27 cellular contexts compared by ENCODE assay signal in genomic region chr2:169077674-169078240, GRCh38. TPM values are rescaled to one million over a fixed set of nuclear protein-coding genes. Genes with fewer than 3 reads are reported as not detected.
DNase-seq lines count a peak whose midpoint lies in the region; FAIRE-seq and TF ChIP-seq lines count a peak whose summit lies in the region.
"Had no signal": no experiment of that assay in that cellular context is flagged by ENCODE, and none has a peak within 500 bp of the region (broad histone marks: within the 10 kb centered on the region; RNA-seq: fewer than 3 reads in every experiment).

No MANE protein-coding gene starts in this region.

- BruUV-seq in PC-9 (replicated peaks; lab: Mats Ljungman, UMichigan) = no TSS peak

- no peaks in the 10 kb centered on the region for H4K20me1 ChIP-seq in OCI-LY3 (ENCODE audit: insufficient read depth, low read length)
- H4K20me1 ChIP-seq in PC-9 (ENCODE audit: insufficient read depth) = no peaks in the 10 kb centered on the region

- H3K4me3 ChIP-seq in OCI-LY3 (ENCODE audit: low read length) (no peak overlapping the region), neutrophil (ENCODE audit: low read depth in 1 of 2, low read length in 1 of 2) (no peak overlapping the region), PC-9 (no peak overlapping the region)
- H3K4me3 ChIP-seq: Peyer's patch, SK-N-MC, suprapubic skin had no signal

- peak overlapping the region; percentile 82 for H2AFZ ChIP-seq in OCI-LY3 (ENCODE audit: low read depth, low read length)
- H2AFZ ChIP-seq in PC-9 = no peak overlapping the region
- H2AFZ ChIP-seq: parathyroid adenoma had no signal

- no peak for TF ChIP-seq POLR2A in GM12892 (IDR thresholded peaks at IDR 0.05; ENCODE audit: low read depth, low read length)

- H3K4me2 ChIP-seq in OCI-LY3 (ENCODE audit: low read length) (peak overlapping the region; percentile 17; the same call in 1 of the 2 replicates), PC-9 (no peak overlapping the region)

- H3K9me3 ChIP-seq in OCI-LY3 (ENCODE audit: insufficient read depth, low read length) (no peaks in the 10 kb centered on the region), neutrophil (no peaks in the 10 kb centered on the region), PC-9 (ENCODE audit: insufficient read depth, low read depth) (no peaks in the 10 kb centered on the region)
- H3K9me3 ChIP-seq: Peyer's patch, suprapubic skin had no signal

- peak overlapping the region; percentile 1; the same call in 1 of the 2 replicates for H3K27ac ChIP-seq in OCI-LY3 (ENCODE audit: low read length)
- H3K27ac ChIP-seq in neutrophil = peak overlapping the region; percentile 5
- no peak overlapping the region for H3K27ac ChIP-seq in PC-9
- H3K27ac ChIP-seq: parathyroid adenoma, Peyer's patch, SK-N-MC, suprapubic skin, WERI-Rb-1 had no signal

- intact Hi-C loops in PC-9 (cut with micrococcal nuclease; ENCODE audit: unreplicated experiment) = no loop called here

- H3K9ac ChIP-seq in OCI-LY3 (ENCODE audit: low read length) = 0 out of 2 replicates have a peak overlapping the region, but pooled peaks have one; percentile 2
- H3K9ac ChIP-seq: parathyroid adenoma had no signal

- no peaks in the 10 kb centered on the region for H3K9me2 ChIP-seq in PC-9 (ENCODE audit: insufficient read depth)

- CTCF ChIA-PET in PC-9 (lab: Charles Lee) = no interaction called here

- TF ChIP-seq CTCF in OCI-LY3 (IDR thresholded peaks at IDR 0.05; ENCODE audit: low read depth, low read length) = no peak
- TF ChIP-seq CTCF in neutrophil (IDR thresholded peaks at IDR 0.05) = no peak
- TF ChIP-seq CTCF in PC-9 (conservative IDR thresholded peaks at IDR 0.05) = no peak

- DNase-seq in Daoy (ENCODE audit: low read depth) = peak; percentile 14
- peak; percentile 70 for DNase-seq in glomerular visceral epithelial cell (ENCODE audit: extremely low spot score)
- no peak for DNase-seq in activated CD8-positive, alpha-beta memory T cell treated with anti-CD3 and anti-CD28 coated beads, Interleukin-2, amount 50 U/mL, for 48 hours
- no peak for DNase-seq in PC-9
- no peak for DNase-seq in GM12892 (ENCODE audit: insufficient read length)
- DNase-seq: activated CD4-positive, alpha-beta T cell treated with anti-CD3 and anti-CD28 coated beads, Interleukin-2, amount 50 U/mL, for 1 hour; activated naive CD8-positive, alpha-beta T cell treated with anti-CD3 and anti-CD28 coated beads for 36 hours; CD4-positive, alpha-beta memory T cell; effector CD8-positive, alpha-beta T cell; natural killer cell; NCI-H1048; NCI-H187; NCI-H226; NCI-H774; Peyer's patch; small intestine; stimulated activated CD4-positive, alpha-beta T cell treated with anti-CD3 and anti-CD28 coated beads, Interleukin-2, amount 100 ng/mL, for 24 hours; T-helper 17 cell; WERI-Rb-1 had no signal

- H3K4me1 ChIP-seq in OCI-LY3 (ENCODE audit: low read length) = peaks cover 71% of the 10 kb centered on the region
- peaks cover 69 to 81% of the 10 kb centered on the region in 2 experiments for H3K4me1 ChIP-seq in neutrophil (ENCODE audit: control insufficient read depth in 1 of 2, insufficient read depth in 1 of 2, low read depth in 1 of 2, low read length in 1 of 2)
- H3K4me1 ChIP-seq in PC-9 (replicated peaks; ENCODE audit: insufficient read depth) = no peaks in the 10 kb centered on the region
- H3K4me1 ChIP-seq: parathyroid adenoma, Peyer's patch, suprapubic skin had no signal

- H3F3A ChIP-seq in PC-9 (ENCODE audit: insufficient read depth, low read depth) = no peaks in the 10 kb centered on the region

- peaks cover 7% of the 10 kb centered on the region; the same call in 1 of the 2 replicates for H3K79me2 ChIP-seq in OCI-LY3 (ENCODE audit: low read length)
- H3K79me2 ChIP-seq in PC-9 (ENCODE audit: low read depth) = no peaks in the 10 kb centered on the region
- H3K79me2 ChIP-seq: parathyroid adenoma had no signal

- POLR2A ChIA-PET in PC-9 (lab: Charles Lee; ENCODE audit: unreplicated experiment) = no interaction called here

- H3K36me3 ChIP-seq in OCI-LY3 (replicated peaks; ENCODE audit: low read depth, low read length) (no peaks in the 10 kb centered on the region), neutrophil (no peaks in the 10 kb centered on the region), PC-9 (ENCODE audit: low read depth) (no peaks in the 10 kb centered on the region)
- H3K36me3 ChIP-seq: Peyer's patch, suprapubic skin, WERI-Rb-1 had no signal

- FAIRE-seq in GM12892 (lab: Jason Lieb, UNC) = no peak
- FAIRE-seq: astrocyte, frontal cortex, small intestine had no signal

- H3K27me3 ChIP-seq in OCI-LY3 (ENCODE audit: low read depth, low read length) = no peaks in the 10 kb centered on the region
- no peaks in the 10 kb centered on the region for H3K27me3 ChIP-seq in neutrophil
- no peaks in the 10 kb centered on the region for H3K27me3 ChIP-seq in PC-9 (ENCODE audit: insufficient read depth, low read depth)
- H3K27me3 ChIP-seq: Peyer's patch, suprapubic skin had no signal

RNA-seq across cellular contexts. Expression of gene DHRS9, which starts 8.4 kb away (rescaled TPM):
- total RNA-seq in Daoy (2014; rRNA removed; shearing (Covaris generic)) = 0.39 and 2.5 TPM in 2 replicates
- not detected in 2 replicates for total RNA-seq in PC-9 (2021)
- not detected for polyA plus RNA-seq in GM12892 (2012; ENCODE audit: missing spikeins)
- total RNA-seq: activated naive CD8-positive, alpha-beta T cell treated with anti-CD3 and anti-CD28 coated beads for 36 hours; astrocyte; T-helper 17 cell had no signal
- polyA plus RNA-seq: CD4-positive, alpha-beta memory T cell had no signal

RNA-seq across cellular contexts. Expression of gene ABCB11, which starts 46.6 kb away (rescaled TPM):
- not detected in 2 replicates for total RNA-seq in Daoy (2014; rRNA removed; shearing (Covaris generic))
- not detected in 2 replicates for total RNA-seq in PC-9 (2021)
- not detected for polyA plus RNA-seq in GM12892 (2012; ENCODE audit: missing spikeins)
- total RNA-seq: activated naive CD8-positive, alpha-beta T cell treated with anti-CD3 and anti-CD28 coated beads for 36 hours; CD4-positive, alpha-beta memory T cell; esophagus mucosa; T-helper 17 cell had no signal
- polyA plus RNA-seq: CD4-positive, alpha-beta memory T cell had no signal

Comparison
In these comparisons a context has a peak if more than half of its experiments do, and no peak if none do; other contexts are left out.
1. DNase-seq: peak in Daoy (single experiment) and glomerular visceral epithelial cell (single experiment); none in activated CD8-positive, alpha-beta memory T cell treated with anti-CD3 and anti-CD28 coated beads, Interleukin-2, amount 50 U/mL, for 48 hours (single experiment), PC-9 (0 of 2) and GM12892 (single experiment).